19 cellular contexts compared by ENCODE assay signal in the genomic region with DNA sequence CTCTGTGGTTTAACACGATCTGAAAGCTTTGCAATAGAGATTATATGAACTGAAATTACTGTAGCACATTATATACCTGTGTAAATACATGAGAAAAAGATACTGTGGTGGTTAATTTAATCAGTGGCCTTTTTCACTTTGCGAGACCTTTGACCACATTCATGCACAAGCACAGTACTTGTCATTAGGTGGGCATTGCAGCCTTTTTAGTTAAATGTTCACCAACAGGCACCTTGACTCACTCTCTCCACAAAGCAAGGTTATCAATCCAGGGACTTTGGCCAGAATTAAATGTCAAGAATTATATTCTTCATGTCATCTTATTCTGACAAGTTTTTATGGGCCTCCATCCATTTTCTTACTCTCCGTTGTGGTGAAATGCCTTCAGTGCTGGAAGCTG.
"Had no signal": no experiment of that assay in that cellular context is flagged by ENCODE, and none has a peak within 500 bp of the region (broad histone marks: within the 10 kb centered on the region; RNA-seq: fewer than 3 reads in every experiment).

No MANE protein-coding gene starts in this region.

- H3K9me3 Mint-ChIP-seq: activated B cell treated with CpG ODN at 0.5 μM for 24 hours; activated naive CD8-positive, alpha-beta T cell treated with anti-CD3 and anti-CD28 coated beads for 36 hours; natural killer cell; stimulated activated naive CD8-positive, alpha-beta T cell treated with anti-CD3 and anti-CD28 coated beads, Interleukin-15, Interleukin-2, amounts not matched to agents 100 ng/mL and 50 ng/mL, for 24 hours; T-helper 1 cell treated with Interleukin-12 subunit alpha and Interleukin-12 subunit beta and Interleukin-4 antibody, amounts not matched to agents 30 μg/mL and 1 μg/mL, for 36 hours; type B pancreatic cell had no signal

- DNase-seq: activated B cell treated with CpG ODN at 0.5 μM for 24 hours; activated CD4-positive, alpha-beta T cell treated with anti-CD3 and anti-CD28 coated beads for 36 hours; activated CD4-positive, alpha-beta T cell treated with anti-CD3 and anti-CD28 coated beads, Interleukin-2, amount 50 U/mL, for 48 hours; activated naive CD4-positive, alpha-beta T cell treated with Interleukin-2 at 50 U/mL for 16 hours; activated naive CD8-positive, alpha-beta T cell treated with anti-CD3 and anti-CD28 coated beads for 36 hours; activated T-cell treated with anti-CD3 and anti-CD28 coated beads, Interleukin-2, amount 50 U/mL, for 48 hours; colonic mucosa; effector CD4-positive, alpha-beta T cell; foreskin fibroblast; left lung; natural killer cell; stimulated activated CD4-positive, alpha-beta T cell treated with anti-CD3 and anti-CD28 coated beads, Interleukin-12 subunit alpha, Interleukin-12 subunit beta, amount 100 ng/mL, for 4 hours had no signal

- H3K4me3 ChIP-seq: colonic mucosa, left lung, lung, prostate gland had no signal

- H3K27me3 Mint-ChIP-seq: activated B cell treated with CpG ODN at 0.5 μM for 24 hours; activated CD4-positive, alpha-beta T cell treated with anti-CD3 and anti-CD28 coated beads for 36 hours; activated naive CD8-positive, alpha-beta T cell treated with anti-CD3 and anti-CD28 coated beads for 36 hours; stimulated activated naive CD8-positive, alpha-beta T cell treated with anti-CD3 and anti-CD28 coated beads, Interleukin-15, Interleukin-2, amounts not matched to agents 100 ng/mL and 50 ng/mL, for 24 hours; type B pancreatic cell had no signal

- ATAC-seq: activated CD4-positive, alpha-beta T cell treated with anti-CD3 and anti-CD28 coated beads for 36 hours; natural killer cell had no signal

- H3K27ac Mint-ChIP-seq: activated B cell treated with CpG ODN at 0.5 μM for 24 hours; activated CD4-positive, alpha-beta T cell treated with anti-CD3 and anti-CD28 coated beads for 36 hours; activated naive CD8-positive, alpha-beta T cell treated with anti-CD3 and anti-CD28 coated beads for 36 hours; natural killer cell; stimulated activated naive CD8-positive, alpha-beta T cell treated with anti-CD3 and anti-CD28 coated beads, Interleukin-15, Interleukin-2, amounts not matched to agents 100 ng/mL and 50 ng/mL, for 24 hours; T-helper 1 cell treated with Interleukin-12 subunit alpha and Interleukin-12 subunit beta and Interleukin-4 antibody, amounts not matched to agents 30 μg/mL and 1 μg/mL, for 36 hours had no signal

- H3K4me3 Mint-ChIP-seq: activated B cell treated with CpG ODN at 0.5 μM for 24 hours; activated CD4-positive, alpha-beta T cell treated with anti-CD3 and anti-CD28 coated beads for 36 hours; activated naive CD8-positive, alpha-beta T cell treated with anti-CD3 and anti-CD28 coated beads for 36 hours; natural killer cell; stimulated activated naive CD8-positive, alpha-beta T cell treated with anti-CD3 and anti-CD28 coated beads, Interleukin-15, Interleukin-2, amounts not matched to agents 100 ng/mL and 50 ng/mL, for 24 hours; T-helper 1 cell treated with Interleukin-12 subunit alpha and Interleukin-12 subunit beta and Interleukin-4 antibody, amounts not matched to agents 30 μg/mL and 1 μg/mL, for 36 hours; type B pancreatic cell had no signal

- H3K27ac ChIP-seq: colonic mucosa had no signal

- H3K36me3 ChIP-seq: colonic mucosa, prostate gland had no signal

- H3K4me1 ChIP-seq: colonic mucosa, prostate gland had no signal

- H3K36me3 Mint-ChIP-seq: natural killer cell had no signal

- FAIRE-seq: bronchial epithelial cell, endometrium had no signal

- H3K9me3 ChIP-seq: colonic mucosa, left lung, prostate gland had no signal

- H3K27me3 ChIP-seq: colonic mucosa, left lung had no signal
